Comparison of ENCODE assay signal across 28 cellular contexts in the genomic region with DNA sequence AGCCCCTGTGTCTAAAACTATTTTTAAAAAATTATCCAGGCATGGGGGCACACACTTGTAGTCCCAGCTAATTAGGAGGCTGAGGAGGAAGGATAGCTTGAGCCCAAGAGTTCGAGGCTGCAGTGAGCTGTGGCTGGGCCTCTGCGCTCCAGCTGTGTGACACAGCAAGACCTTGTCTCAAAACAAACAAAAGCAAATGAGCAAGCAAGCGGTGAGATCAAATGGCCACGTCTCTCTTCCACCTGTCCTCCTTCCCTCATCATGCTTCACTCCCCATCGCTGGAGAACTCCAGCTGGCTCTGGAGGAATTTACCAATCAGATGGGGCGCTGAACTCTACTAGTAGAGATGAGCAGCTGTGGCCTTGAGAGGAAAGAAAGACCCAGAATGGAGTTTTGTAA. TPM values are rescaled to one million over a fixed set of nuclear protein-coding genes. Genes with fewer than 3 reads are reported as not detected.
"Had no signal": no experiment of that assay in that cellular context is flagged by ENCODE, and none has a peak within 500 bp of the region (broad histone marks: within the 10 kb centered on the region; RNA-seq: fewer than 3 reads in every experiment).

No MANE protein-coding gene starts in this region.

- ATAC-seq: activated naive CD4-positive, alpha-beta T cell treated with anti-CD3 and anti-CD28 coated beads, Interleukin-2, amount 50 U/mL, for 72 hours; activated T-helper 17 cell treated with anti-CD3 and anti-CD28 coated beads, Interleukin-2, amount 50 U/mL, for 72 hours; left colon; naive thymus-derived CD4-positive, alpha-beta T cell had no signal

- DNase-seq: activated CD8-positive, alpha-beta memory T cell treated with anti-CD3 and anti-CD28 coated beads for 24 hours; activated CD8-positive, alpha-beta memory T cell treated with anti-CD3 and anti-CD28 coated beads, Interleukin-2, amount 50 U/mL, for 4 hours; activated T-cell treated with anti-CD3 and anti-CD28 coated beads, Interleukin-2, amount 50 U/mL, for 24 hours; adrenal gland; brain microvascular endothelial cell; caudate nucleus; dermis blood vessel endothelial cell; effector CD8-positive, alpha-beta T cell; erythroblast; foreskin fibroblast; left colon; naive thymus-derived CD4-positive, alpha-beta T cell; retina; stimulated activated CD4-positive, alpha-beta T cell treated with anti-CD3 and anti-CD28 coated beads, Interleukin-4, amount 100 ng/mL, for 24 hours; stimulated activated naive CD4-positive, alpha-beta T cell treated with Interleukin-2 at 50 U/mL for 16 hours; T-helper 9 cell; upper lobe of left lung had no signal

- H3K4me3 ChIP-seq: adrenal gland, ascending aorta, lung, upper lobe of left lung had no signal

- H3K4me1 ChIP-seq: adrenal gland, ascending aorta, upper lobe of left lung had no signal

- H3K9me3 ChIP-seq: adrenal gland, ascending aorta, upper lobe of left lung had no signal

- H3K36me3 ChIP-seq: adrenal gland, ascending aorta, brain microvascular endothelial cell, upper lobe of left lung had no signal

- H3K27me3 ChIP-seq: adrenal gland, ascending aorta, brain microvascular endothelial cell, upper lobe of left lung had no signal

- FAIRE-seq: keratinocyte had no signal

- H3K27ac ChIP-seq: adrenal gland, ascending aorta, brain microvascular endothelial cell, upper lobe of left lung had no signal

RNA-seq across cellular contexts. Expression of a gene that starts 14.0 kb away (rescaled TPM):
- total RNA-seq: activated naive CD4-positive, alpha-beta T cell treated with anti-CD3 and anti-CD28 coated beads, Interleukin-2, amount 50 U/mL, for 72 hours; activated T-helper 17 cell treated with anti-CD3 and anti-CD28 coated beads, Interleukin-2, amount 50 U/mL, for 72 hours; ascending aorta; dermis blood vessel endothelial cell; mucosa of gallbladder; naive thymus-derived CD4-positive, alpha-beta T cell; osteoblast; progenitor cell of endocrine pancreas; subcutaneous adipose tissue had no signal
- polyA plus RNA-seq: keratinocyte; naive thymus-derived CD4-positive, alpha-beta T cell had no signal

RNA-seq across cellular contexts. Expression of a gene that starts 16.2 kb away (rescaled TPM):
- total RNA-seq: activated T-helper 17 cell treated with anti-CD3 and anti-CD28 coated beads, Interleukin-2, amount 50 U/mL, for 72 hours; adrenal gland; ascending aorta; dermis blood vessel endothelial cell; lung; mesenteric fat pad; mucosa of gallbladder; osteoblast; progenitor cell of endocrine pancreas; subcutaneous adipose tissue had no signal
- polyA plus RNA-seq: keratinocyte; naive thymus-derived CD4-positive, alpha-beta T cell had no signal

RNA-seq across cellular contexts. Expression of a gene that starts 33.7 kb away (rescaled TPM):
- total RNA-seq: ascending aorta; dermis blood vessel endothelial cell; mesenteric fat pad; naive thymus-derived CD4-positive, alpha-beta T cell; osteoblast; subcutaneous adipose tissue had no signal
- polyA plus RNA-seq: fibroblast of lung had no signal
